32 cellular contexts compared by ENCODE assay signal in the genomic region with DNA sequence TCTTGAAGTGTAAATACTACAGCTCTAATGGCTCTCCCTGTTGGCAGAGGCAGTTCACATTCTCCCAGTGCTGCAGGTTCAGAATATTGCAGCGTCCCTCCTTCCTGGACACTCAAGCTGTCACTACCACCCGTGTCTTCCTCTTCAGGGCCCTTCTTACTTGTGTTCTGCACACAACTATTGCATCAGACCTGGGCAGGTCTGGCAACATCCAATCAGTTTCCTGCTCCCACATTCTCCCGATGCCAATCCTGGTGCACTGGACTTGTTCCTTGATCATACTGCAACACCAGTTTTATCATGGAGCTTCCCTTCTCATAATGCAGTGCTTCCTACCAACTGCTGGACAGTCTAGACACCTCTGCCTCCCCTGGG.
"Had no signal": no experiment of that assay in that cellular context is flagged by ENCODE, and none has a peak within 500 bp of the region (broad histone marks: within the 10 kb centered on the region; RNA-seq: fewer than 3 reads in every experiment).

No MANE protein-coding gene starts in this region.

- H3K27me3 ChIP-seq: brain microvascular endothelial cell, dorsolateral prefrontal cortex, gastroesophageal sphincter, hepatocyte, neural progenitor cell, vagina had no signal

- H3K4me1 Mint-ChIP-seq: activated CD4-positive, alpha-beta T cell treated with anti-CD3 and anti-CD28 coated beads, Interleukin-2, amount 10 ng/mL, durations not matched to agents 24 days and 14 days; stimulated activated memory B cell treated with anti-CD40 and anti-IgM and Interleukin-4, amounts not matched to agents 10 μg/mL and 1 μg/mL and 100 μg/mL, for 72 hours; stimulated activated naive CD8-positive, alpha-beta T cell treated with anti-CD3 and anti-CD28 coated beads, Interleukin-15, amount 100 ng/mL, for 72 hours; T-helper 17 cell had no signal

- H3K4me3 Mint-ChIP-seq: activated CD4-positive, alpha-beta memory T cell treated with anti-CD3 and anti-CD28 coated beads for 36 hours; activated CD4-positive, alpha-beta T cell treated with anti-CD3 and anti-CD28 coated beads, Interleukin-2, amount 10 ng/mL, durations not matched to agents 24 days and 14 days; activated T-cell treated with anti-CD3 and anti-CD28 coated beads, Interleukin-2, amount 50 U/mL, for 24 hours; naive thymus-derived CD8-positive, alpha-beta T cell; neural progenitor cell; stimulated activated memory B cell treated with anti-CD40 and anti-IgM and Interleukin-4, amounts not matched to agents 10 μg/mL and 1 μg/mL and 100 μg/mL, for 72 hours; stimulated activated naive CD8-positive, alpha-beta T cell treated with anti-CD3 and anti-CD28 coated beads, Interleukin-15, amount 100 ng/mL, for 72 hours; T-helper 17 cell; type B pancreatic cell had no signal

- H3K9me3 ChIP-seq: gastroesophageal sphincter, vagina had no signal

- H3K27ac Mint-ChIP-seq: activated CD4-positive, alpha-beta memory T cell treated with anti-CD3 and anti-CD28 coated beads for 36 hours; activated CD4-positive, alpha-beta T cell treated with anti-CD3 and anti-CD28 coated beads, Interleukin-2, amount 10 ng/mL, durations not matched to agents 24 days and 14 days; activated T-cell treated with anti-CD3 and anti-CD28 coated beads, Interleukin-2, amount 50 U/mL, for 24 hours; neural progenitor cell; stimulated activated memory B cell treated with anti-CD40 and anti-IgM and Interleukin-4, amounts not matched to agents 10 μg/mL and 1 μg/mL and 100 μg/mL, for 72 hours; T-helper 17 cell; type B pancreatic cell had no signal

- H3K4me1 ChIP-seq: neural progenitor cell, vagina had no signal

- H3K27ac ChIP-seq: brain microvascular endothelial cell, coronary artery, dorsolateral prefrontal cortex, gastroesophageal sphincter, hepatocyte, neural progenitor cell, vagina had no signal

- DNase-seq: activated CD4-positive, alpha-beta memory T cell treated with anti-CD3 and anti-CD28 coated beads for 36 hours; activated CD4-positive, alpha-beta T cell treated with anti-CD3 and anti-CD28 coated beads, Interleukin-2, amount 10 ng/mL, durations not matched to agents 24 days and 14 days; activated CD4-positive, CD25-positive, alpha-beta regulatory T cell treated with anti-CD3 and anti-CD28 coated beads, Interleukin-2, amount 50 U/mL, for 72 hours; activated CD8-positive, alpha-beta memory T cell treated with anti-CD3 and anti-CD28 coated beads, Interleukin-2, amount 50 U/mL, for 48 hours; activated gamma-delta T cell; activated naive CD4-positive, alpha-beta T cell treated with anti-CD3 and anti-CD28 coated beads, Interleukin-2, amount 50 U/mL, for 16 hours; activated T-cell treated with anti-CD3 and anti-CD28 coated beads, Interleukin-2, amount 50 U/mL, for 24 hours; amniotic stem cell; brain microvascular endothelial cell; dorsolateral prefrontal cortex; effector memory CD4-positive, alpha-beta T cell; erythroblast; islet precursor cell; left cardiac atrium; mesenchymal stem cell; naive thymus-derived CD8-positive, alpha-beta T cell; retina; stimulated activated CD4-positive, alpha-beta T cell treated with anti-CD3 and anti-CD28 coated beads, Interleukin-1b, Interleukin-23, amount 100 ng/mL, for 48 hours; stimulated activated CD4-positive, alpha-beta T cell treated with anti-CD3 and anti-CD28 coated beads, Interleukin-4, amount 100 ng/mL, for 4 hours; stimulated activated CD8-positive, alpha-beta memory T cell treated with anti-CD3 and anti-CD28 coated beads, Interleukin-4, amount 100 ng/mL, for 48 hours; stimulated activated naive CD8-positive, alpha-beta T cell treated with anti-CD3 and anti-CD28 coated beads, Interleukin-15, amount 100 ng/mL, for 72 hours; substantia nigra; T-helper 17 cell; T1000 had no signal

- H3K36me3 ChIP-seq: brain microvascular endothelial cell, neural progenitor cell had no signal

- H3K9me3 Mint-ChIP-seq: activated CD4-positive, alpha-beta memory T cell treated with anti-CD3 and anti-CD28 coated beads for 36 hours; activated CD4-positive, alpha-beta T cell treated with anti-CD3 and anti-CD28 coated beads, Interleukin-2, amount 10 ng/mL, durations not matched to agents 24 days and 14 days; activated T-cell treated with anti-CD3 and anti-CD28 coated beads, Interleukin-2, amount 50 U/mL, for 24 hours; naive thymus-derived CD8-positive, alpha-beta T cell; neural progenitor cell; stimulated activated memory B cell treated with anti-CD40 and anti-IgM and Interleukin-4, amounts not matched to agents 10 μg/mL and 1 μg/mL and 100 μg/mL, for 72 hours; stimulated activated naive CD8-positive, alpha-beta T cell treated with anti-CD3 and anti-CD28 coated beads, Interleukin-15, amount 100 ng/mL, for 72 hours; type B pancreatic cell had no signal

- H3K4me3 ChIP-seq: coronary artery, dorsolateral prefrontal cortex, gastroesophageal sphincter, hepatocyte, neural progenitor cell, smooth muscle cell, vagina had no signal

- H3K27me3 Mint-ChIP-seq: activated CD4-positive, alpha-beta memory T cell treated with anti-CD3 and anti-CD28 coated beads for 36 hours; activated CD4-positive, alpha-beta T cell treated with anti-CD3 and anti-CD28 coated beads, Interleukin-2, amount 10 ng/mL, durations not matched to agents 24 days and 14 days; activated T-cell treated with anti-CD3 and anti-CD28 coated beads, Interleukin-2, amount 50 U/mL, for 24 hours; naive thymus-derived CD8-positive, alpha-beta T cell; stimulated activated memory B cell treated with anti-CD40 and anti-IgM and Interleukin-4, amounts not matched to agents 10 μg/mL and 1 μg/mL and 100 μg/mL, for 72 hours; stimulated activated naive CD8-positive, alpha-beta T cell treated with anti-CD3 and anti-CD28 coated beads, Interleukin-15, amount 100 ng/mL, for 72 hours; T-helper 17 cell; type B pancreatic cell had no signal

- ATAC-seq: gastroesophageal sphincter; left cardiac atrium; naive thymus-derived CD8-positive, alpha-beta T cell; stimulated activated memory B cell treated with anti-CD40 and anti-IgM and Interleukin-4, amounts not matched to agents 10 μg/mL and 1 μg/mL and 100 μg/mL, for 72 hours; stimulated activated naive CD8-positive, alpha-beta T cell treated with anti-CD3 and anti-CD28 coated beads, Interleukin-15, amount 100 ng/mL, for 72 hours; T-helper 17 cell had no signal
